ENCODE assay signal across 1 cellular context in genomic region chr10:34121974-34122282, GRCh38.
A peak's percentile ranks its signal among the peaks of the same experiment; 100 is the strongest.
TF ChIP-seq lines count a peak whose summit lies in the region.

No MANE protein-coding gene starts in this region.

TF ChIP-seq in GM12878, 131 proteins besides CTCF, POLR2A, EP300 and RAD21 (continued from another document):
- TF ChIP-seq, protein P1, sequence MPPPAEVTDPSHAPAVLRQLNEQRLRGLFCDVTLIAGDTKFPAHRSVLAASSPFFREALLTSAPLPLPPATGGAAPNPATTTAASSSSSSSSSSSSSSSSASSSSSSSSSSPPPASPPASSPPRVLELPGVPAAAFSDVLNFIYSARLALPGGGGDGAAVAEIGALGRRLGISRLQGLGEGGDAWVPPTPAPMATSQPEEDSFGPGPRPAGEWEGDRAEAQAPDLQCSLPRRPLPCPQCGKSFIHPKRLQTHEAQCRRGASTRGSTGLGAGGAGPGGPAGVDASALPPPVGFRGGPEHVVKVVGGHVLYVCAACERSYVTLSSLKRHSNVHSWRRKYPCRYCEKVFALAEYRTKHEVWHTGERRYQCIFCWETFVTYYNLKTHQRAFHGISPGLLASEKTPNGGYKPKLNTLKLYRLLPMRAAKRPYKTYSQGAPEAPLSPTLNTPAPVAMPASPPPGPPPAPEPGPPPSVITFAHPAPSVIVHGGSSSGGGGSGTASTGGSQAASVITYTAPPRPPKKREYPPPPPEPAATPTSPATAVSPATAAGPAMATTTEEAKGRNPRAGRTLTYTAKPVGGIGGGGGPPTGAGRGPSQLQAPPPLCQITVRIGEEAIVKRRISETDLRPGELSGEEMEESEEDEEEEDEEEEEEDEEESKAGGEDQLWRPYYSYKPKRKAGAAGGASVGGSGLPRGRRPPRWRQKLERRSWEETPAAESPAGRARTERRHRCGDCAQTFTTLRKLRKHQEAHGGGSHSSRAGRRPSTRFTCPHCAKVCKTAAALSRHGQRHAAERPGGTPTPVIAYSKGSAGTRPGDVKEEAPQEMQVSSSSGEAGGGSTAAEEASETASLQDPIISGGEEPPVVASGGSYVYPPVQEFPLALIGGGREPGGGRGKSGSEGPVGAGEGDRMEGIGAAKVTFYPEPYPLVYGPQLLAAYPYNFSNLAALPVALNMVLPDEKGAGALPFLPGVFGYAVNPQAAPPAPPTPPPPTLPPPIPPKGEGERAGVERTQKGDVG (CRISPR knock-in tag; IDR thresholded peaks at IDR 0.05): no peak
- TF ChIP-seq ZNF592 (IDR thresholded peaks at IDR 0.05) (no peak), GATAD2B (conservative IDR thresholded peaks at IDR 0.05; ENCODE audit: low read depth) (no peak)
- TF ChIP-seq, protein P2, sequence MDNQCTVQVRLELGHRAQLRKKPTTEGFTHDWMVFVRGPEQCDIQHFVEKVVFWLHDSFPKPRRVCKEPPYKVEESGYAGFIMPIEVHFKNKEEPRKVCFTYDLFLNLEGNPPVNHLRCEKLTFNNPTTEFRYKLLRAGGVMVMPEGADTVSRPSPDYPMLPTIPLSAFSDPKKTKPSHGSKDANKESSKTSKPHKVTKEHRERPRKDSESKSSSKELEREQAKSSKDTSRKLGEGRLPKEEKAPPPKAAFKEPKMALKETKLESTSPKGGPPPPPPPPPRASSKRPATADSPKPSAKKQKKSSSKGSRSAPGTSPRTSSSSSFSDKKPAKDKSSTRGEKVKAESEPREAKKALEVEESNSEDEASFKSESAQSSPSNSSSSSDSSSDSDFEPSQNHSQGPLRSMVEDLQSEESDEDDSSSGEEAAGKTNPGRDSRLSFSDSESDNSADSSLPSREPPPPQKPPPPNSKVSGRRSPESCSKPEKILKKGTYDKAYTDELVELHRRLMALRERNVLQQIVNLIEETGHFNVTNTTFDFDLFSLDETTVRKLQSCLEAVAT (IDR thresholded peaks at IDR 0.05): 0 out of 2 replicates have a peak, but pooled peaks have one; percentile 22
